In genomic region chr16:66954097-66954659, GRCh38 we compare ENCODE assay signal across 9 cellular contexts. TPM values are rescaled to one million over a fixed set of nuclear protein-coding genes. Genes with fewer than 3 reads are reported as not detected.
DNase-seq lines count a peak whose midpoint lies in the region; ATAC-seq and TF ChIP-seq lines count a peak whose summit lies in the region.
"Had no signal": no experiment of that assay in that cellular context is flagged by ENCODE, and none has a peak within 500 bp of the region (broad histone marks: within the 10 kb centered on the region; RNA-seq: fewer than 3 reads in every experiment).

No MANE protein-coding gene starts in this region.

- H3K4me3 Mint-ChIP-seq in HFFc6, result no peak overlapping the region; the same call in 1 of the 2 replicates

- H3K27ac Mint-ChIP-seq in HFFc6, result no peak overlapping the region

- H3K36me3 Mint-ChIP-seq in HFFc6 (ENCODE audit: low read depth), result peaks cover 8% of the 10 kb centered on the region

- ATAC-seq in GM21825 (IDR thresholded peaks at IDR 0.05; ENCODE audit: unreplicated experiment), result no peak

- H3K4me1 Mint-ChIP-seq in HFFc6 (ENCODE audit: low read depth), result peaks cover 13% of the 10 kb centered on the region

- H3K27me3 Mint-ChIP-seq in HFFc6 (ENCODE audit: insufficient read depth), result peaks cover 15% of the 10 kb centered on the region

- H3K9me3 Mint-ChIP-seq in HFFc6, result peaks cover 10% of the 10 kb centered on the region

- peak; percentile 68 for DNase-seq in COLO829 (ENCODE audit: low spot score)
- peak; percentile 71 for DNase-seq in HFFc6
- DNase-seq in NCI-H69 (lab: John Stamatoyannopoulos, UW), result peak; percentile 77
- peak; percentile 49 to 71 for DNase-seq in activated CD4-positive, alpha-beta T cell treated with anti-CD3 and anti-CD28 coated beads, Interleukin-2, amount 50 U/mL, for 24 hours (ENCODE audit: low read depth in 1 of 2, low spot score in 1 of 2)
- DNase-seq in dermis blood vessel endothelial cell, result peak; percentile 85
- DNase-seq in lower leg skin (ENCODE audit: low spot score in 2 of 2), result peak; percentile 76 to 94
- DNase-seq in stimulated activated CD4-positive, alpha-beta T cell treated with anti-CD3 and anti-CD28 coated beads, TNF-alpha, amount 100 ng/mL, for 4 hours (ENCODE audit: low read depth in 3 of 3), result peak; percentile 50 to 65 (median 59)

- intact Hi-C loops in lower leg skin (cut with DNase I; ENCODE audit: low total_unique reads), result no loop called here

- TF ChIP-seq CTCF in HFFc6 (IDR thresholded peaks at IDR 0.05) (peak; percentile 90), lower leg skin (IDR thresholded peaks at IDR 0.05) (no peak)

- H3K4me3 ChIP-seq in lower leg skin (ENCODE audit: low read depth, poor library complexity, severe bottlenecking), result no peak overlapping the region
- H3K4me3 ChIP-seq: SK-N-MC had no signal

- TF ChIP-seq POLR2A in lower leg skin (IDR thresholded peaks at IDR 0.05), result no peak

- 17 to 18% methylated on average over 8 of the region's 8 CpGs for WGBS in lower leg skin, 2 donors

RNA-seq across cellular contexts. Expression of gene CES3, which starts 6.9 kb away (rescaled TPM):
- under 1 TPM in 5 of 6 experiments, not detected in 1; 0.06 to 0.39 (median 0.14) TPM for total RNA-seq in HFFc6 (2021; fragmentation: NEBNext Ultra II Directional; extraction: Animal tissue kit (Norgen Biotek cat#: 25700))
- not detected in 2 replicates for total RNA-seq in dermis blood vessel endothelial cell
- 1 to 10 TPM in 3 of 4 donors, under 1 TPM in 1; 0.59 to 1.3 (median 1.2) TPM for total RNA-seq in lower leg skin

RNA-seq across cellular contexts. Expression of gene CES2, which starts 18.9 kb away (rescaled TPM):
- total RNA-seq in HFFc6 (2021; fragmentation: NEBNext Ultra II Directional; extraction: Animal tissue kit (Norgen Biotek cat#: 25700)), result 10 to 100 TPM; 35.1 to 42.3 (median 40.2) TPM
- 14.1 and 21.2 TPM in 2 replicates for total RNA-seq in dermis blood vessel endothelial cell
- total RNA-seq in lower leg skin, result 10 to 100 TPM; 37.4 to 90.2 (median 50.2) TPM

RNA-seq across cellular contexts. Expression of gene CIAO2B, which starts 20.0 kb away (rescaled TPM):
- total RNA-seq in HFFc6 (2021; fragmentation: NEBNext Ultra II Directional; extraction: Animal tissue kit (Norgen Biotek cat#: 25700)), result 100 to 1,000 TPM in 2 of 6 experiments, 10 to 100 TPM in 4; 90.9 to 108 (median 98.6) TPM
- total RNA-seq in dermis blood vessel endothelial cell (117 and 188 TPM in 2 replicates), lower leg skin (10 to 100 TPM; 39.3 to 60.3 (median 55.4) TPM)

RNA-seq across cellular contexts. Expression of gene RRAD, which starts 28.8 kb away (rescaled TPM):
- 1 to 10 TPM in 4 of 6 experiments, under 1 TPM in 2; 0.52 to 2.0 (median 1.5) TPM for total RNA-seq in HFFc6 (2021; fragmentation: NEBNext Ultra II Directional; extraction: Animal tissue kit (Norgen Biotek cat#: 25700))
- total RNA-seq in dermis blood vessel endothelial cell (0.84 and 1.9 TPM in 2 replicates), lower leg skin (10 to 100 TPM in 2 of 4 donors, 1 to 10 TPM in 2; 5.9 to 34.3 (median 17.4) TPM)

RNA-seq across cellular contexts. Expression of gene CES4A, which starts 34.2 kb away (rescaled TPM):
- total RNA-seq in HFFc6 (2021; fragmentation: NEBNext Ultra II Directional; extraction: Animal tissue kit (Norgen Biotek cat#: 25700)), result 1 to 10 TPM; 1.7 to 3.5 (median 2.3) TPM
- total RNA-seq in dermis blood vessel endothelial cell (1.4 and 1.7 TPM in 2 replicates), lower leg skin (10 to 100 TPM; 43.6 to 95.8 (median 75.9) TPM)
